In genomic region chr3:159846255-159846654, GRCh38 we compare ENCODE assay signal across 1 cellular context.
TF ChIP-seq lines count a peak whose summit lies in the region.

No MANE protein-coding gene starts in this region.

TF ChIP-seq in HepG2, 621 proteins besides CTCF, POLR2A, EP300 and RAD21:
- TF ChIP-seq ZNF891 (CRISPR knock-in tag; IDR thresholded peaks at IDR 0.05) (no peak), ZNF652 (CRISPR knock-in tag; IDR thresholded peaks at IDR 0.05; ENCODE audit: borderline replicate concordance, low read depth) (peak; percentile 52; the same call in 1 of the 2 replicates)
